12 cellular contexts compared by ENCODE assay signal in the genomic region with DNA sequence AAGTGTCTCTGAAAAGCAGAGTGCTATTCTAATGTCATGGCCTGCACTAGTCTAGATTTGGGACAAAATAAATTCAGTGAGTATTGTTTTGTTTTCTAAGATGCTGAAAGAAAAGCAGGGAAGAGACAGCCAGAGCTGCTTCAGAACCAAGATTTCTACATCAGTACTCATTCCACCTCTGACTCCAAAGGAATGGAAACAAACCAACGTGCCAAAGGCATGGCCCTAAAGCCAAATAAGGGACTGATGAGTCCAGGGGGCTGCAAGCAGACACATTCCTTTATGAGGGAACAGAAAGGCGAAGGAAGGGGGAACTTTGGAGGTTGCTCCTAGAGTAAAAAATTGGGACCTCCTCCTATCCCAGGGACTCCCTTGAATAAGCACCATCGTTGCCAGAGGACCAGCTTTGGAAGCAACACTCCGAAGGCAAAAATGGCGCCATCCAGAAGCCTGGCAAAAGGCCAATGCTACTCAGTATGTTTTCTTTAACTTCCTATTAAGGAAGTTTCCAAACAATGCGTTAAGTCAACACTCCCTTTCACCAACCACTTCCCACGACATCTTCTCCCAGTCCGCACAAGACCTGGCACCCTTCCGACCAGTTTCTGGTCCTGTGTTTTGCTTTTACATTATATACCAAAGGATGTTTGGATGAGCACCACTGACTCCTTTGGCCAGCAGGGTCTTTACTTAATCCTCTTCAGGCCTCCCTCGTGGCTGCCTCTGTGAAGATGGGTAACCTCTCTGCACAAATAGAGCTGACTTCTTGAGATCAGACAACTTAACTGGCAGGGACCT. TPM values are rescaled to one million over a fixed set of nuclear protein-coding genes. Genes with fewer than 3 reads are reported as not detected.
DNase-seq lines count a peak whose midpoint lies in the region; ATAC-seq and TF ChIP-seq lines count a peak whose summit lies in the region.
"Had no signal": no experiment of that assay in that cellular context is flagged by ENCODE, and none has a peak within 500 bp of the region (broad histone marks: within the 10 kb centered on the region; RNA-seq: fewer than 3 reads in every experiment).

No MANE protein-coding gene starts in this region.

- H3K27ac ChIP-seq in right atrium auricular region: peak overlapping the region; percentile 10 to 86
- peak overlapping the region; percentile 75 to 86 (median 84) for H3K27ac ChIP-seq in gastroesophageal sphincter
- peak overlapping the region; percentile 65 for H3K27ac ChIP-seq in upper lobe of right lung

- 29% methylated on average over 5 to 9 of the region's 10 CpGs for WGBS in gastroesophageal sphincter (ENCODE audit: low coverage in 1 of 2), 2 donors

- no peaks in the 10 kb centered on the region for H3K9me3 Mint-ChIP-seq in activated T-helper 1 cell treated with anti-CD3 and anti-CD28 coated beads, Interleukin-12 subunit alpha, Interleukin-12 subunit beta, Interleukin-2, Interleukin-4 antibody, amounts not matched to agents 30 ng/mL and 10 ng/mL and 1 ng/mL, durations not matched to agents 14 hours and 24 hours and 36 hours

- peaks cover 62% of the 10 kb centered on the region for H3K36me3 Mint-ChIP-seq in activated T-helper 1 cell treated with anti-CD3 and anti-CD28 coated beads, Interleukin-12 subunit alpha, Interleukin-12 subunit beta, Interleukin-2, Interleukin-4 antibody, amounts not matched to agents 30 ng/mL and 10 ng/mL and 1 ng/mL, durations not matched to agents 14 hours and 24 hours and 36 hours (ENCODE audit: low read depth)

- TF ChIP-seq POLR2A in gastroesophageal sphincter (IDR thresholded peaks at IDR 0.05): no peak

- peak overlapping the region; percentile 89 for H3K27ac Mint-ChIP-seq in activated T-helper 1 cell treated with anti-CD3 and anti-CD28 coated beads, Interleukin-12 subunit alpha, Interleukin-12 subunit beta, Interleukin-2, Interleukin-4 antibody, amounts not matched to agents 30 ng/mL and 10 ng/mL and 1 ng/mL, durations not matched to agents 14 hours and 24 hours and 36 hours

- no peak for DNase-seq in right atrium auricular region (ENCODE audit: low spot score)
- no peak for DNase-seq in cardiac septum (ENCODE audit: low spot score)
- no peak for DNase-seq in activated T-helper 1 cell treated with anti-CD3 and anti-CD28 coated beads, Interleukin-12 subunit alpha, Interleukin-12 subunit beta, Interleukin-2, Interleukin-4 antibody, amounts not matched to agents 30 ng/mL and 10 ng/mL and 1 ng/mL, durations not matched to agents 14 hours and 24 hours and 36 hours (ENCODE audit: low spot score)
- no peak for DNase-seq in upper lobe of right lung
- DNase-seq in glomerular visceral epithelial cell (ENCODE audit: extremely low spot score): no peak
- DNase-seq in GM10266 (ENCODE audit: extremely low spot score): no peak
- DNase-seq: COR-L47; effector CD8-positive, alpha-beta T cell; KBM-7; left colon had no signal

- no peaks in the 10 kb centered on the region for H3K27me3 Mint-ChIP-seq in activated T-helper 1 cell treated with anti-CD3 and anti-CD28 coated beads, Interleukin-12 subunit alpha, Interleukin-12 subunit beta, Interleukin-2, Interleukin-4 antibody, amounts not matched to agents 30 ng/mL and 10 ng/mL and 1 ng/mL, durations not matched to agents 14 hours and 24 hours and 36 hours (ENCODE audit: insufficient read depth)

- H3K9me3 ChIP-seq in right atrium auricular region (no peaks in the 10 kb centered on the region), gastroesophageal sphincter (no peaks in the 10 kb centered on the region), upper lobe of right lung (no peaks in the 10 kb centered on the region)

- H3K36me3 ChIP-seq in right atrium auricular region (no peaks in the 10 kb centered on the region), gastroesophageal sphincter (no peaks in the 10 kb centered on the region), upper lobe of right lung (no peaks in the 10 kb centered on the region)

- TF ChIP-seq CTCF in right atrium auricular region (IDR thresholded peaks at IDR 0.05): no peak
- no peak for TF ChIP-seq CTCF in gastroesophageal sphincter (IDR thresholded peaks at IDR 0.05)
- TF ChIP-seq CTCF in upper lobe of right lung (IDR thresholded peaks at IDR 0.05): no peak
- TF ChIP-seq CTCF in GM10266 (IDR thresholded peaks at IDR 0.05; ENCODE audit: control insufficient read depth, insufficient read depth, low read depth, missing control alignments): no peak

- no peaks in the 10 kb centered on the region for H3K27me3 ChIP-seq in right atrium auricular region
- no peaks in the 10 kb centered on the region for H3K27me3 ChIP-seq in gastroesophageal sphincter
- H3K27me3 ChIP-seq in upper lobe of right lung: no peaks in the 10 kb centered on the region

- intact Hi-C loops in cardiac septum (cut with DNase I) (no loop called here), upper lobe of right lung (cut with DNase I) (no loop called here)
- intact Hi-C loops in activated T-helper 1 cell treated with anti-CD3 and anti-CD28 coated beads, Interleukin-12 subunit alpha, Interleukin-12 subunit beta, Interleukin-2, Interleukin-4 antibody, amounts not matched to agents 30 ng/mL and 10 ng/mL and 1 ng/mL, durations not matched to agents 14 hours and 24 hours and 36 hours (cut with micrococcal nuclease): loop anchor here (1.0 to 5.0 kb wide), 4 partner anchors 187 to 622 kb away; partner anchors contain the start of gene THG1L

- peaks cover 0 to 96% of the 10 kb centered on the region in 2 donors for H3K4me1 ChIP-seq in right atrium auricular region
- H3K4me1 ChIP-seq in gastroesophageal sphincter: peaks cover 33 to 100% (median 49%) of the 10 kb centered on the region in 3 donors
- peaks cover 59% of the 10 kb centered on the region for H3K4me1 ChIP-seq in upper lobe of right lung

- no peak overlapping the region for H3K4me3 ChIP-seq in right atrium auricular region
- no peak overlapping the region for H3K4me3 ChIP-seq in gastroesophageal sphincter
- H3K4me3 ChIP-seq in upper lobe of right lung: no peak overlapping the region

- H3K4me1 Mint-ChIP-seq in activated T-helper 1 cell treated with anti-CD3 and anti-CD28 coated beads, Interleukin-12 subunit alpha, Interleukin-12 subunit beta, Interleukin-2, Interleukin-4 antibody, amounts not matched to agents 30 ng/mL and 10 ng/mL and 1 ng/mL, durations not matched to agents 14 hours and 24 hours and 36 hours (ENCODE audit: low read depth): peaks cover 95% of the 10 kb centered on the region

- H3K4me3 Mint-ChIP-seq in activated T-helper 1 cell treated with anti-CD3 and anti-CD28 coated beads, Interleukin-12 subunit alpha, Interleukin-12 subunit beta, Interleukin-2, Interleukin-4 antibody, amounts not matched to agents 30 ng/mL and 10 ng/mL and 1 ng/mL, durations not matched to agents 14 hours and 24 hours and 36 hours: peak overlapping the region; percentile 68

- TF ChIP-seq EP300 in gastroesophageal sphincter (IDR thresholded peaks at IDR 0.05): no peak

- peak; percentile 24 for ATAC-seq in gastroesophageal sphincter
- ATAC-seq in upper lobe of right lung: no peak
- ATAC-seq in HG02884 (IDR thresholded peaks at IDR 0.05; ENCODE audit: unreplicated experiment): no peak
- ATAC-seq: left colon had no signal

RNA-seq across cellular contexts. Expression of gene ADAM19, which starts 31.6 kb away (rescaled TPM):
- total RNA-seq in right atrium auricular region (10 to 100 TPM; 13.1 to 49.5 TPM), cardiac septum (97.1 TPM), gastroesophageal sphincter (10 to 100 TPM; 19.3 to 38.5 (median 31.2) TPM), upper lobe of right lung (10.6 TPM)
- 341 and 348 TPM in 2 replicates for total RNA-seq in activated T-helper 1 cell treated with anti-CD3 and anti-CD28 coated beads, Interleukin-12 subunit alpha, Interleukin-12 subunit beta, Interleukin-2, Interleukin-4 antibody, amounts not matched to agents 30 ng/mL and 10 ng/mL and 1 ng/mL, durations not matched to agents 14 hours and 24 hours and 36 hours
